ENCODE assay signal across 18 cellular contexts in genomic region chrY:8566198-8566597, GRCh38.
"Had no signal": no experiment of that assay in that cellular context is flagged by ENCODE, and none has a peak within 500 bp of the region (broad histone marks: within the 10 kb centered on the region; RNA-seq: fewer than 3 reads in every experiment).

No MANE protein-coding gene starts in this region.

- FAIRE-seq: pancreas, urothelium cell line had no signal

- DNase-seq: naive thymus-derived CD4-positive, alpha-beta T cell; natural killer cell; occipital lobe; pancreas; right cardiac atrium; sigmoid colon; spleen; stimulated activated CD4-positive, alpha-beta T cell treated with anti-CD3 and anti-CD28 coated beads, Interleukin-12 subunit alpha, Interleukin-12 subunit beta, amount 100 ng/mL, for 4 hours; stimulated activated CD4-positive, alpha-beta T cell treated with anti-CD3 and anti-CD28 coated beads, Interleukin-1b, Interleukin-23, amount 100 ng/mL, for 48 hours; stimulated activated CD4-positive, alpha-beta T cell treated with anti-CD3 and anti-CD28 coated beads, Interleukin-4, amount 100 ng/mL, for 1 hour; stimulated activated naive B cell treated with anti-CD40 and anti-IgM and Interleukin-4, amounts not matched to agents 10 μg/mL and 1 μg/mL and 100 μg/mL, for 72 hours; stimulated activated naive CD4-positive, alpha-beta T cell treated with Interleukin-2 at 50 U/mL for 16 hours; stomach; thyroid gland; trophoblast cell; upper lobe of left lung had no signal

- ATAC-seq: naive thymus-derived CD4-positive, alpha-beta T cell; natural killer cell; pancreas; right cardiac atrium; stimulated activated effector memory CD8-positive, alpha-beta T cell treated with anti-CD3 and anti-CD28 coated beads, Interleukin-12 subunit alpha, Interleukin-12 subunit beta, amount 100 ng/mL, for 72 hours; stimulated activated naive B cell treated with anti-CD40 and anti-IgM and Interleukin-4, amounts not matched to agents 10 μg/mL and 1 μg/mL and 100 μg/mL, for 72 hours had no signal
